21 cellular contexts compared by ENCODE assay signal in genomic region chr4:94348705-94349104, GRCh38. TPM values are rescaled to one million over a fixed set of nuclear protein-coding genes. Genes with fewer than 3 reads are reported as not detected.
"Had no signal": no experiment of that assay in that cellular context is flagged by ENCODE, and none has a peak within 500 bp of the region (broad histone marks: within the 10 kb centered on the region; RNA-seq: fewer than 3 reads in every experiment).

No MANE protein-coding gene starts in this region.

- H3K4me3 Mint-ChIP-seq: activated naive CD8-positive, alpha-beta T cell treated with anti-CD3 and anti-CD28 coated beads, Interleukin-2, amount 10 ng/mL, durations not matched to agents 7 days and 5 days; brain; effector memory CD8-positive, alpha-beta T cell; memory B cell; WTC11 had no signal

- DNase-seq: activated CD4-positive, alpha-beta T cell treated with anti-CD3 and anti-CD28 coated beads for 48 hours; activated CD8-positive, alpha-beta memory T cell treated with anti-CD3 and anti-CD28 coated beads for 24 hours; activated gamma-delta T cell; activated naive CD8-positive, alpha-beta T cell treated with anti-CD3 and anti-CD28 coated beads, Interleukin-2, amount 10 ng/mL, durations not matched to agents 7 days and 5 days; caudate nucleus; effector memory CD8-positive, alpha-beta T cell; esophagus squamous epithelium; heart right ventricle; occipital lobe; posterior cingulate gyrus; sigmoid colon; stimulated activated naive CD4-positive, alpha-beta T cell treated with Interleukin-2 at 50 U/mL for 16 hours; transverse colon; uterus had no signal

- H3K9me3 Mint-ChIP-seq: activated naive CD8-positive, alpha-beta T cell treated with anti-CD3 and anti-CD28 coated beads, Interleukin-2, amount 10 ng/mL, durations not matched to agents 7 days and 5 days; brain; effector memory CD8-positive, alpha-beta T cell; WTC11 had no signal

- H3K27ac Mint-ChIP-seq: activated naive CD8-positive, alpha-beta T cell treated with anti-CD3 and anti-CD28 coated beads, Interleukin-2, amount 10 ng/mL, durations not matched to agents 7 days and 5 days; effector memory CD8-positive, alpha-beta T cell; memory B cell; WTC11 had no signal

- ATAC-seq: effector memory CD8-positive, alpha-beta T cell; heart right ventricle; WTC11 had no signal

- H3K36me3 Mint-ChIP-seq: activated naive CD8-positive, alpha-beta T cell treated with anti-CD3 and anti-CD28 coated beads, Interleukin-2, amount 10 ng/mL, durations not matched to agents 7 days and 5 days; brain; memory B cell; WTC11 had no signal

- H3K4me1 Mint-ChIP-seq: brain, memory B cell, WTC11 had no signal

RNA-seq across cellular contexts. Expression of gene HPGDS, which starts 6.1 kb away (rescaled TPM):
- total RNA-seq: activated naive CD8-positive, alpha-beta T cell treated with anti-CD3 and anti-CD28 coated beads, Interleukin-2, amount 10 ng/mL, durations not matched to agents 7 days and 5 days; dermis microvascular lymphatic vessel endothelial cell; mononuclear cell; renal cortical epithelial cell; WTC11 had no signal
- polyA plus RNA-seq: neural cell had no signal
